1 cellular context compared by ENCODE assay signal in genomic region chr11:118897721-118898310, GRCh38.
TF ChIP-seq lines count a peak whose summit lies in the region.

No MANE protein-coding gene starts in this region.

TF ChIP-seq in GM12878, 131 proteins besides CTCF, POLR2A, EP300 and RAD21:
- TF ChIP-seq NBN (IDR thresholded peaks at IDR 0.05) (no peak), TCF3 (IDR thresholded peaks at IDR 0.05; ENCODE audit: borderline replicate concordance, insufficient read depth, low read depth, low read length) (no peak), RBBP5 (conservative IDR thresholded peaks at IDR 0.05) (no peak), CHD4 (IDR thresholded peaks at IDR 0.05) (no peak), RB1 (IDR thresholded peaks at IDR 0.05; ENCODE audit: borderline replicate concordance) (no peak), IRF3 (IDR thresholded peaks at IDR 0.05) (no peak), BCL11A (IDR thresholded peaks at IDR 0.05; ENCODE audit: low read depth, low read length) (no peak), STAT3 (IDR thresholded peaks at IDR 0.05; ENCODE audit: low read depth, low read length) (no peak), WRNIP1 (IDR thresholded peaks at IDR 0.05; ENCODE audit: borderline replicate concordance, low read depth, low read length) (no peak)
- TF ChIP-seq, protein P1, sequence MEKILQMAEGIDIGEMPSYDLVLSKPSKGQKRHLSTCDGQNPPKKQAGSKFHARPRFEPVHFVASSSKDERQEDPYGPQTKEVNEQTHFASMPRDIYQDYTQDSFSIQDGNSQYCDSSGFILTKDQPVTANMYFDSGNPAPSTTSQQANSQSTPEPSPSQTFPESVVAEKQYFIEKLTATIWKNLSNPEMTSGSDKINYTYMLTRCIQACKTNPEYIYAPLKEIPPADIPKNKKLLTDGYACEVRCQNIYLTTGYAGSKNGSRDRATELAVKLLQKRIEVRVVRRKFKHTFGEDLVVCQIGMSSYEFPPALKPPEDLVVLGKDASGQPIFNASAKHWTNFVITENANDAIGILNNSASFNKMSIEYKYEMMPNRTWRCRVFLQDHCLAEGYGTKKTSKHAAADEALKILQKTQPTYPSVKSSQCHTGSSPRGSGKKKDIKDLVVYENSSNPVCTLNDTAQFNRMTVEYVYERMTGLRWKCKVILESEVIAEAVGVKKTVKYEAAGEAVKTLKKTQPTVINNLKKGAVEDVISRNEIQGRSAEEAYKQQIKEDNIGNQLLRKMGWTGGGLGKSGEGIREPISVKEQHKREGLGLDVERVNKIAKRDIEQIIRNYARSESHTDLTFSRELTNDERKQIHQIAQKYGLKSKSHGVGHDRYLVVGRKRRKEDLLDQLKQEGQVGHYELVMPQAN (conservative IDR thresholded peaks at IDR 0.05): no peak
